ENCODE assay signal across 8 cellular contexts in genomic region chr3:72916249-72916648, GRCh38. TPM values are rescaled to one million over a fixed set of nuclear protein-coding genes. Genes with fewer than 3 reads are reported as not detected.
"Had no signal": no experiment of that assay in that cellular context is flagged by ENCODE, and none has a peak within 500 bp of the region (broad histone marks: within the 10 kb centered on the region; RNA-seq: fewer than 3 reads in every experiment).

No MANE protein-coding gene starts in this region.

- H3K4me3 Mint-ChIP-seq: IgD-negative memory B cell had no signal

- H3K9ac ChIP-seq: GM23248 had no signal

- H3K27ac Mint-ChIP-seq: IgD-negative memory B cell had no signal

- H2AFZ ChIP-seq: GM23248 had no signal

- DNase-seq: GM23248, GOT3, H7, KG1 had no signal

- ATAC-seq: HCT116 had no signal

- H3K9me3 Mint-ChIP-seq: IgD-negative memory B cell had no signal

- H3K27ac ChIP-seq: GM23248 had no signal

- H3K4me3 ChIP-seq: GM23248, HAP-1 had no signal

- H3K36me3 ChIP-seq: HAP-1 had no signal

- H3K9me3 ChIP-seq: HAP-1 had no signal

- H3K4me1 ChIP-seq: HAP-1 had no signal

- H3K4me1 Mint-ChIP-seq: IgD-negative memory B cell had no signal

RNA-seq across cellular contexts. Expression of gene GXYLT2, which starts 28.4 kb away (rescaled TPM):
- total RNA-seq: HT-29 had no signal
- polyA plus RNA-seq: IgD-negative memory B cell had no signal
